ENCODE assay signal across 2 cellular contexts in the genomic region with DNA sequence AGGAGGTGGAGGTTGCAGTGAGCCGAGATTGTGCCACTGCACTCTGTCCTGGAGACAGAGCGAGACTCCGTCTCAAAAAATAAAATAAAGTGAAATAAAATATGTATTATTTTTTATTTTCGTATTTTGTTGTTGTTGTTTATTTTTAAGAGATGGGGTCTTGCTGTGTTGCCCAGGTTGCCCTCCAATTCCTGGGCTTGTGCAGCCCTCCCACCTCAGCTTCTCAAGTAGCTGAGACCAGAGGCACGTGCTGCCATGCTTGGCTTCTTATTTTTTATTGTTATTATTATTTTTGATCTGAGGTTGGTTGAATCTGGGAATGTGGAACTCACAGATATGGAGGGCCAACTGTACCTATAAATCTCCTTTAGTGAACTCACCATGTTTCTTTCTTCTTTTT.
TF ChIP-seq lines count a peak whose summit lies in the region.

No MANE protein-coding gene starts in this region.

TF ChIP-seq in HEK293, 187 proteins besides CTCF, POLR2A, EP300 and RAD21:
- peak; percentile 73; the same call in 1 of the 2 replicates for TF ChIP-seq ZNF121 (tag by site-specific recombination; IDR thresholded peaks at IDR 0.05)
- no peak for TF ChIP-seq BCL11B (tag by site-specific recombination; IDR thresholded peaks at IDR 0.05; ENCODE audit: low read depth)

TF ChIP-seq in K562, 482 proteins besides CTCF, POLR2A, EP300 and RAD21:
- no peak for TF ChIP-seq ZNF398 (CRISPR knock-in tag; IDR thresholded peaks at IDR 0.05)
- TF ChIP-seq GATA2 (CRISPR knock-in tag; IDR thresholded peaks at IDR 0.05), result no peak
- no peak for TF ChIP-seq TAF1 (IDR thresholded peaks at IDR 0.05; ENCODE audit: control insufficient read depth, extremely low read depth, insufficient read depth, low read length, severe bottlenecking)
- no peak for TF ChIP-seq ZNF12 (CRISPR knock-in tag; IDR thresholded peaks at IDR 0.05)
- peak; percentile 89 for TF ChIP-seq ZNF121 (CRISPR knock-in tag; conservative IDR thresholded peaks at IDR 0.05)
- TF ChIP-seq, protein P1, sequence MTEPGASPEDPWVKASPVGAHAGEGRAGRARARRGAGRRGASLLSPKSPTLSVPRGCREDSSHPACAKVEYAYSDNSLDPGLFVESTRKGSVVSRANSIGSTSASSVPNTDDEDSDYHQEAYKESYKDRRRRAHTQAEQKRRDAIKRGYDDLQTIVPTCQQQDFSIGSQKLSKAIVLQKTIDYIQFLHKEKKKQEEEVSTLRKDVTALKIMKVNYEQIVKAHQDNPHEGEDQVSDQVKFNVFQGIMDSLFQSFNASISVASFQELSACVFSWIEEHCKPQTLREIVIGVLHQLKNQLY (CRISPR knock-in tag; conservative IDR thresholded peaks at IDR 0.05), result no peak
